ENCODE assay signal across 8 cellular contexts in genomic region chr3:26712211-26713026, GRCh38.
DNase-seq lines count a peak whose midpoint lies in the region; ATAC-seq and TF ChIP-seq lines count a peak whose summit lies in the region.

No MANE protein-coding gene starts in this region.

- BruUV-seq in Caco-2 (replicated peaks; lab: Mats Ljungman, UMichigan) = no TSS peak

- TF ChIP-seq CTCF in Caco-2 (IDR thresholded peaks at IDR 0.05; ENCODE audit: insufficient read depth in 1 of 2, low read depth in 1 of 2, low read length in 1 of 2, severe bottlenecking in 1 of 2, unreplicated experiment in 1 of 2) = peak; percentile 38 to 53
- peak; percentile 54 for TF ChIP-seq CTCF in colonic mucosa (IDR thresholded peaks at IDR 0.05)
- peak; percentile 89 for TF ChIP-seq CTCF in mesothelial cell of epicardium (IDR thresholded peaks at IDR 0.05; ENCODE audit: unreplicated experiment)

- no peak overlapping the region for H3K4me3 ChIP-seq in Caco-2 (ENCODE audit: low read depth, low read length)
- no peak overlapping the region for H3K4me3 ChIP-seq in colonic mucosa

- H3K9ac ChIP-seq in colonic mucosa (ENCODE audit: low read depth in 2 of 2, low read length in 2 of 2) = no peak overlapping the region

- peak; percentile 58 for ATAC-seq in GM19025 (IDR thresholded peaks at IDR 0.05; ENCODE audit: low read depth, unreplicated experiment)
- ATAC-seq in HG03108 (IDR thresholded peaks at IDR 0.05; ENCODE audit: unreplicated experiment) = peak; percentile 72

- H3K36me3 Mint-ChIP-seq in Caco-2 (ENCODE audit: insufficient read depth, unreplicated experiment) (no peaks in the 10 kb centered on the region), mesothelial cell of epicardium (no peaks in the 10 kb centered on the region)

- CTCF ChIA-PET in Caco-2 (lab: Charles Lee) = interaction anchor here (0.7 kb wide), 1 partner anchor 1059 kb away, joined by 3 read pairs; no protein-coding TSS in a partner anchor

- H3K4me1 Mint-ChIP-seq in Caco-2 (ENCODE audit: low read depth, unreplicated experiment) = no peaks in the 10 kb centered on the region
- H3K4me1 Mint-ChIP-seq in mesothelial cell of epicardium = no peaks in the 10 kb centered on the region

- no peaks in the 10 kb centered on the region for H3K27me3 Mint-ChIP-seq in Caco-2 (ENCODE audit: insufficient read depth, unreplicated experiment)
- no peaks in the 10 kb centered on the region for H3K27me3 Mint-ChIP-seq in mesothelial cell of epicardium (ENCODE audit: low read depth)

- H3K27ac ChIP-seq in colonic mucosa = no peak overlapping the region

- H3K4me1 ChIP-seq in Caco-2 (no peaks in the 10 kb centered on the region), colonic mucosa (no peaks in the 10 kb centered on the region)

- peak in 1 of 2 experiments; percentile 27 for DNase-seq in Caco-2
- peak; percentile 24 for DNase-seq in NCI-H524 treated with DMSO at 0.1 percent for 48 hours (lab: John Stamatoyannopoulos, UW)
- DNase-seq in colonic mucosa = no peak
- no peak for DNase-seq in mesothelial cell of epicardium (ENCODE audit: low spot score in 2 of 2, unreplicated experiment in 2 of 2)
- DNase-seq in NCI-H187 (lab: John Stamatoyannopoulos, UW) = no peak
- DNase-seq in HPDE6-E6E7 (ENCODE audit: extremely low spot score) = no peak

- H3K4me3 Mint-ChIP-seq in Caco-2 (ENCODE audit: unreplicated experiment) (no peak overlapping the region), mesothelial cell of epicardium (no peak overlapping the region)

- no peak overlapping the region for H3K27ac Mint-ChIP-seq in Caco-2 (ENCODE audit: unreplicated experiment)
- H3K27ac Mint-ChIP-seq in mesothelial cell of epicardium = no peak overlapping the region

- no peaks in the 10 kb centered on the region for H3K27me3 ChIP-seq in Caco-2 (replicated peaks; ENCODE audit: control insufficient read depth, insufficient read depth, low read length)
- no peaks in the 10 kb centered on the region for H3K27me3 ChIP-seq in colonic mucosa

- no peaks in the 10 kb centered on the region for H3K36me3 ChIP-seq in Caco-2 (ENCODE audit: control insufficient read depth, insufficient read depth, low read length)
- H3K36me3 ChIP-seq in colonic mucosa = no peaks in the 10 kb centered on the region

- H3K9me3 Mint-ChIP-seq in Caco-2 (ENCODE audit: unreplicated experiment) = no peaks in the 10 kb centered on the region
- peaks cover 10% of the 10 kb centered on the region for H3K9me3 Mint-ChIP-seq in mesothelial cell of epicardium

- POLR2A ChIA-PET in Caco-2 (lab: Charles Lee) = no interaction called here

- H3K9me3 ChIP-seq in Caco-2 (no peaks in the 10 kb centered on the region), colonic mucosa (no peaks in the 10 kb centered on the region)

- intact Hi-C loops in Caco-2 (cut with micrococcal nuclease; ENCODE audit: unreplicated experiment) = loop anchor here (5.0 kb wide), 1 partner anchor 1065 kb away; no protein-coding TSS in a partner anchor
- intact Hi-C loops in colonic mucosa (cut with DNase I) = no loop called here
